In genomic region chr2:191620144-191620543, GRCh38 we compare ENCODE assay signal across 10 cellular contexts. TPM values are rescaled to one million over a fixed set of nuclear protein-coding genes. Genes with fewer than 3 reads are reported as not detected.
A peak's percentile ranks its signal among the peaks of the same experiment; 100 is the strongest.
DNase-seq lines count a peak whose midpoint lies in the region; ATAC-seq and TF ChIP-seq lines count a peak whose summit lies in the region.
"Had no signal": no experiment of that assay in that cellular context is flagged by ENCODE, and none has a peak within 500 bp of the region (broad histone marks: within the 10 kb centered on the region; RNA-seq: fewer than 3 reads in every experiment).

No MANE protein-coding gene starts in this region.

- no peak for ATAC-seq in stimulated activated naive CD8-positive, alpha-beta T cell treated with anti-CD3 and anti-CD28 coated beads, Interleukin-15, amount 100 ng/mL, for 72 hours
- no peak for ATAC-seq in HG03460 (IDR thresholded peaks at IDR 0.05; ENCODE audit: unreplicated experiment)

- no peaks in the 10 kb centered on the region for H3K27me3 Mint-ChIP-seq in activated naive CD4-positive, alpha-beta T cell treated with anti-CD3 and anti-CD28 coated beads for 36 hours (ENCODE audit: low read depth)
- H3K27me3 Mint-ChIP-seq in stimulated activated naive CD8-positive, alpha-beta T cell treated with anti-CD3 and anti-CD28 coated beads, Interleukin-15, amount 100 ng/mL, for 72 hours, result no peaks in the 10 kb centered on the region

- peaks cover 2% of the 10 kb centered on the region for H3K36me3 Mint-ChIP-seq in activated naive CD4-positive, alpha-beta T cell treated with anti-CD3 and anti-CD28 coated beads for 36 hours (ENCODE audit: low read depth)

- intact Hi-C loops in activated naive CD4-positive, alpha-beta T cell treated with anti-CD3 and anti-CD28 coated beads for 36 hours (cut with micrococcal nuclease), result loop anchor here (5.0 kb wide), 2 partner anchors 508 to 598 kb away; no protein-coding TSS in a partner anchor

- H3K36me3 ChIP-seq in tibial nerve, result no peaks in the 10 kb centered on the region

- H3K27ac ChIP-seq in tibial nerve, result no peak overlapping the region

- H3K27me3 ChIP-seq in tibial nerve, result no peaks in the 10 kb centered on the region

- peak; percentile 53 for DNase-seq in activated naive CD4-positive, alpha-beta T cell treated with anti-CD3 and anti-CD28 coated beads for 36 hours
- DNase-seq in activated naive CD4-positive, alpha-beta T cell treated with anti-CD3 and anti-CD28 coated beads, Interleukin-2, amount 50 U/mL, for 16 hours, result no peak
- peak; percentile 26 for DNase-seq in OCI-M1 (lab: John Stamatoyannopoulos, UW)
- peak; percentile 93 for DNase-seq in epithelial cell of proximal tubule (ENCODE audit: low read depth)
- DNase-seq in stimulated activated naive CD8-positive, alpha-beta T cell treated with anti-CD3 and anti-CD28 coated beads, Interleukin-15, amount 100 ng/mL, for 72 hours, result no peak
- no peak for DNase-seq in tibial nerve (ENCODE audit: low spot score in 2 of 2)
- DNase-seq in middle frontal gyrus (ENCODE audit: extremely low spot score, low spot score), result no peak
- DNase-seq: GF-D8, NCI-H1694 had no signal

- H3K4me1 Mint-ChIP-seq in activated naive CD4-positive, alpha-beta T cell treated with anti-CD3 and anti-CD28 coated beads for 36 hours (ENCODE audit: low read depth), result peaks cover 81% of the 10 kb centered on the region
- H3K4me1 Mint-ChIP-seq in stimulated activated naive CD8-positive, alpha-beta T cell treated with anti-CD3 and anti-CD28 coated beads, Interleukin-15, amount 100 ng/mL, for 72 hours, result peaks cover 80% of the 10 kb centered on the region

- 100% methylated on average over 1 of the region's 1 CpG for WGBS in tibial nerve, 2 donors

- peak overlapping the region; percentile 88 for H3K27ac Mint-ChIP-seq in activated naive CD4-positive, alpha-beta T cell treated with anti-CD3 and anti-CD28 coated beads for 36 hours
- peak overlapping the region; percentile 77 to 85 for H3K27ac Mint-ChIP-seq in stimulated activated naive CD8-positive, alpha-beta T cell treated with anti-CD3 and anti-CD28 coated beads, Interleukin-15, amount 100 ng/mL, for 72 hours

- CTCF ChIA-PET in activated naive CD4-positive, alpha-beta T cell treated with anti-CD3 and anti-CD28 coated beads for 36 hours (lab: Charles Lee), result interaction anchor here (0.7 to 2.3 kb wide), 11 partner anchors 10 to 71 kb away, joined by 3 to 7 read pairs (median 5); no protein-coding TSS in a partner anchor

- H3K9me3 Mint-ChIP-seq in activated naive CD4-positive, alpha-beta T cell treated with anti-CD3 and anti-CD28 coated beads for 36 hours, result no peaks in the 10 kb centered on the region
- H3K9me3 Mint-ChIP-seq in stimulated activated naive CD8-positive, alpha-beta T cell treated with anti-CD3 and anti-CD28 coated beads, Interleukin-15, amount 100 ng/mL, for 72 hours, result peaks cover 0 to 7% of the 10 kb centered on the region in 2 donors

- H3K4me3 ChIP-seq in epithelial cell of proximal tubule (ENCODE audit: low read depth, low read length) (no peak overlapping the region), tibial nerve (no peak overlapping the region)

- TF ChIP-seq CTCF in epithelial cell of proximal tubule (conservative IDR thresholded peaks at IDR 0.05; ENCODE audit: low read depth, low read length) (no peak), tibial nerve (IDR thresholded peaks at IDR 0.05) (no peak)

- no peak for TF ChIP-seq POLR2A in tibial nerve (IDR thresholded peaks at IDR 0.05)

- H3K4me3 Mint-ChIP-seq in activated naive CD4-positive, alpha-beta T cell treated with anti-CD3 and anti-CD28 coated beads for 36 hours, result no peak overlapping the region
- H3K4me3 Mint-ChIP-seq in stimulated activated naive CD8-positive, alpha-beta T cell treated with anti-CD3 and anti-CD28 coated beads, Interleukin-15, amount 100 ng/mL, for 72 hours, result peak overlapping the region in 1 of 2 donors; percentile 16

- H3K9me3 ChIP-seq in tibial nerve, result no peaks in the 10 kb centered on the region

- peaks cover 0 to 4% (median 0%) of the 10 kb centered on the region in 4 donors for H3K4me1 ChIP-seq in tibial nerve

- no peak for TF ChIP-seq EP300 in tibial nerve (IDR thresholded peaks at IDR 0.05)

RNA-seq across cellular contexts. Expression of gene NABP1, which starts 57.8 kb away (rescaled TPM):
- 100 to 1,000 TPM in 1 of 2 experiments, 10 to 100 TPM in 1; 97.5 to 101 TPM for total RNA-seq in activated naive CD4-positive, alpha-beta T cell treated with anti-CD3 and anti-CD28 coated beads for 36 hours
- total RNA-seq in epithelial cell of proximal tubule (32.1 and 33.8 TPM in 2 replicates), tibial nerve (10 to 100 TPM; 11.4 to 26.6 (median 22.2) TPM)

Comparison
In these comparisons a context has a peak if more than half of its experiments do, and no peak if none do; other contexts are left out.
1. DNase-seq: peak in activated naive CD4-positive, alpha-beta T cell treated with anti-CD3 and anti-CD28 coated beads for 36 hours (single experiment), OCI-M1 (single experiment) and epithelial cell of proximal tubule (single experiment); none in activated naive CD4-positive, alpha-beta T cell treated with anti-CD3 and anti-CD28 coated beads, Interleukin-2, amount 50 U/mL, for 16 hours (single experiment), stimulated activated naive CD8-positive, alpha-beta T cell treated with anti-CD3 and anti-CD28 coated beads, Interleukin-15, amount 100 ng/mL, for 72 hours (0 of 2), tibial nerve (0 of 2) and middle frontal gyrus (single experiment).